14 cellular contexts compared by ENCODE assay signal in the genomic region with DNA sequence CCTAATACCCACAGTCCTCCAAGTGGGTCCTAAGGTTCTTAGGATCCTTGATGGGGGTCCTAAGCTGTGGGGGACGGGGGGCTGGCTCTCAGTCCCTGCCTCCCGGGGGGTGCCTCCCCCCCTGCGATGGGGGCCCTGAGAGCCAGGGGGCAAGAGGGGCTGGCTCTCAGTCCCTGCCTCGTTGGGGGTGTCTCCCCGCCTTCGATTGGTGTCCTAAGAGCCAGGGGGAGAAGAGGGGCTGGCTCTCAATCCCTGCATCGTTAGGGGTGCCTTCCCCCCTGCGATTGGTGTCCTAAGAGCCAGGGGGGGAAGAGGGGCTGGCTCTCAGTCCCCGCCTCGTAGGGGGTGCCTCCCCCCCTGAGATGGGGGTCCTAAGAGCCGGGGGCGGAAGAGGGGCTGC. TPM values are rescaled to one million over a fixed set of nuclear protein-coding genes. Genes with fewer than 3 reads are reported as not detected.
A peak's percentile ranks its signal among the peaks of the same experiment; 100 is the strongest.
DNase-seq lines count a peak whose midpoint lies in the region; ATAC-seq and TF ChIP-seq lines count a peak whose summit lies in the region.
"Had no signal": no experiment of that assay in that cellular context is flagged by ENCODE, and none has a peak within 500 bp of the region (broad histone marks: within the 10 kb centered on the region; RNA-seq: fewer than 3 reads in every experiment).

No MANE protein-coding gene starts in this region.

- H3K4me3 Mint-ChIP-seq in neural crest cell (peak overlapping the region; percentile 89), WTC11 (no peak overlapping the region)
- H3K4me3 Mint-ChIP-seq: CD4-positive, alpha-beta memory T cell had no signal

- POLR2A ChIA-PET in WTC11 (lab: Charles Lee), result no interaction called here

- CTCF ChIA-PET in mammary epithelial cell (lab: Charles Lee; ENCODE audit: low non-redundant PET) (no interaction called here), WTC11 (lab: Charles Lee) (interaction anchor here (1.4 kb wide), 1 partner anchor 10 kb away, joined by 3 read pairs; no protein-coding TSS in a partner anchor)

- peaks cover 37% of the 10 kb centered on the region for H3K4me1 Mint-ChIP-seq in neural crest cell
- H3K4me1 Mint-ChIP-seq in WTC11, result no peaks in the 10 kb centered on the region
- H3K4me1 Mint-ChIP-seq: CD4-positive, alpha-beta memory T cell had no signal

- intact Hi-C loops in breast epithelium (cut with DNase I; ENCODE audit: low total_unique reads), result no loop called here
- intact Hi-C loops in mammary epithelial cell (cut with micrococcal nuclease), result no loop called here
- intact Hi-C loops in sigmoid colon (cut with DNase I), result no loop called here

- H3K9me3 ChIP-seq in breast epithelium (no peaks in the 10 kb centered on the region), mammary epithelial cell (replicated peaks; ENCODE audit: insufficient read depth, low read length) (no peaks in the 10 kb centered on the region), sigmoid colon (no peaks in the 10 kb centered on the region)

- H3K36me3 Mint-ChIP-seq in neural crest cell (ENCODE audit: low read depth), result peaks cover 12% of the 10 kb centered on the region
- H3K36me3 Mint-ChIP-seq in WTC11, result peaks cover 8% of the 10 kb centered on the region

- H3K27me3 ChIP-seq in breast epithelium, result no peaks in the 10 kb centered on the region
- H3K27me3 ChIP-seq in mammary epithelial cell (ENCODE audit: insufficient read depth, low read length), result no peaks in the 10 kb centered on the region
- H3K27me3 ChIP-seq in sigmoid colon, result no peaks in the 10 kb centered on the region

- no peaks in the 10 kb centered on the region for H3K79me2 ChIP-seq in mammary epithelial cell (ENCODE audit: insufficient read depth, low read length)

- TF ChIP-seq CTCF in breast epithelium (IDR thresholded peaks at IDR 0.05), result no peak
- no peak for TF ChIP-seq CTCF in mammary epithelial cell (conservative IDR thresholded peaks at IDR 0.05 in 1 of 2, IDR thresholded peaks at IDR 0.05 in 1 of 2; ENCODE audit: extremely low read depth in 1 of 2, insufficient read depth in 1 of 2, low read depth in 1 of 2, low read length in 2 of 2)
- no peak for TF ChIP-seq CTCF in neural crest cell (conservative IDR thresholded peaks at IDR 0.05)
- no peak for TF ChIP-seq CTCF in sigmoid colon (IDR thresholded peaks at IDR 0.05)
- TF ChIP-seq CTCF in WTC11 (IDR thresholded peaks at IDR 0.05), result no peak

- H3K27me3 Mint-ChIP-seq in neural crest cell (ENCODE audit: low read depth) (peaks cover 2% of the 10 kb centered on the region), WTC11 (ENCODE audit: low read depth) (no peaks in the 10 kb centered on the region)
- H3K27me3 Mint-ChIP-seq: CD4-positive, alpha-beta memory T cell had no signal

- no peak overlapping the region for H3K4me2 ChIP-seq in mammary epithelial cell (ENCODE audit: insufficient read depth, low read depth, low read length)

- dilution Hi-C loops in mammary epithelial cell (cut with HindIII; ENCODE audit: low sequenced_read_pairs), result no loop called here

- H3K4me3 ChIP-seq in breast epithelium, result peak overlapping the region in 2 of 3 donors; percentile 48 to 70
- no peak overlapping the region for H3K4me3 ChIP-seq in mammary epithelial cell (replicated peaks in 1 of 3; ENCODE audit: insufficient read depth in 1 of 3, low read depth in 2 of 3, low read length in 3 of 3)
- no peak overlapping the region for H3K4me3 ChIP-seq in sigmoid colon

- TF ChIP-seq EP300 in sigmoid colon (IDR thresholded peaks at IDR 0.05), result no peak

- no peaks in the 10 kb centered on the region for H4K20me1 ChIP-seq in mammary epithelial cell (ENCODE audit: insufficient read depth, low read length)

- BruUV-seq in mammary epithelial cell (replicated peaks; lab: Mats Ljungman, UMichigan), result no TSS peak

- no peak for ATAC-seq in WTC11

- H3K27ac Mint-ChIP-seq in neural crest cell (ENCODE audit: unreplicated experiment) (no peak overlapping the region), WTC11 (no peak overlapping the region)
- H3K27ac Mint-ChIP-seq: CD4-positive, alpha-beta memory T cell had no signal

- H3K4me1 ChIP-seq in breast epithelium (no peaks in the 10 kb centered on the region), mammary epithelial cell (ENCODE audit: insufficient read depth, low read length) (no peaks in the 10 kb centered on the region), sigmoid colon (no peaks in the 10 kb centered on the region)

- H3K36me3 ChIP-seq in breast epithelium, result no peaks in the 10 kb centered on the region
- peaks cover 2% of the 10 kb centered on the region for H3K36me3 ChIP-seq in mammary epithelial cell (ENCODE audit: insufficient read depth, low read length)
- peaks cover 0 to 19% (median 5%) of the 10 kb centered on the region in 4 donors for H3K36me3 ChIP-seq in sigmoid colon

- H3K9ac ChIP-seq in mammary epithelial cell (ENCODE audit: insufficient read depth, low read length), result no peak overlapping the region

- TF ChIP-seq POLR2A in breast epithelium (IDR thresholded peaks at IDR 0.05), result no peak
- no peak for TF ChIP-seq POLR2A in sigmoid colon (IDR thresholded peaks at IDR 0.05)

- H2AFZ ChIP-seq in mammary epithelial cell (ENCODE audit: low read depth, low read length), result no peak overlapping the region

- H3K27ac ChIP-seq in breast epithelium (peak overlapping the region; percentile 92 to 96), mammary epithelial cell (ENCODE audit: insufficient read depth, low read depth, low read length) (no peak overlapping the region), sigmoid colon (no peak overlapping the region)

- peak in 1 of 2 donors; percentile 40 for DNase-seq in breast epithelium (ENCODE audit: low spot score in 2 of 2)
- no peak for DNase-seq in mammary epithelial cell
- no peak for DNase-seq in neural crest cell (ENCODE audit: low read depth, low spot score)
- DNase-seq in sigmoid colon, result peak; percentile 40
- DNase-seq in WTC11 (ENCODE audit: low spot score), result no peak
- no peak for DNase-seq in DMS153 treated with DMSO at 0.1 percent for 48 hours (lab: John Stamatoyannopoulos, UW; ENCODE audit: unreplicated experiment)
- DNase-seq: C1 segment of cervical spinal cord; Calu3; CD4-positive, alpha-beta memory T cell; COR-L47; DND-41; GOT3; H7; HCEC 1CT had no signal

- no peaks in the 10 kb centered on the region for H3K9me3 Mint-ChIP-seq in neural crest cell
- no peaks in the 10 kb centered on the region for H3K9me3 Mint-ChIP-seq in WTC11

- in situ Hi-C loops in mammary epithelial cell (cut with MboI; ENCODE audit: low sequenced_read_pairs in 2 of 2), result no loop called here

- WGBS in mammary epithelial cell (ENCODE audit: low coverage, missing lambda C conversion rate), result no CpG with 5 or more reads among the region's 12 CpGs
- 92% methylated on average over 12 of the region's 12 CpGs; no CpG with 5 or more reads in 1 of the 2 donors for WGBS in sigmoid colon, 2 donors

TF ChIP-seq in WTC11, 78 proteins besides CTCF, POLR2A, EP300 and RAD21 (continues in another document):
- TF ChIP-seq ZNF317 (CRISPR knock-in tag; IDR thresholded peaks at IDR 0.05; ENCODE audit: borderline replicate concordance, low read depth) (no peak), ZNF263 (CRISPR knock-in tag; IDR thresholded peaks at IDR 0.05; ENCODE audit: low read depth) (no peak), FOXK1 (CRISPR knock-in tag; IDR thresholded peaks at IDR 0.05) (no peak), E2F5 (CRISPR knock-in tag; IDR thresholded peaks at IDR 0.05) (no peak), ZBTB21 (CRISPR knock-in tag; IDR thresholded peaks at IDR 0.05; ENCODE audit: borderline replicate concordance) (no peak)
- TF ChIP-seq, protein P1, sequence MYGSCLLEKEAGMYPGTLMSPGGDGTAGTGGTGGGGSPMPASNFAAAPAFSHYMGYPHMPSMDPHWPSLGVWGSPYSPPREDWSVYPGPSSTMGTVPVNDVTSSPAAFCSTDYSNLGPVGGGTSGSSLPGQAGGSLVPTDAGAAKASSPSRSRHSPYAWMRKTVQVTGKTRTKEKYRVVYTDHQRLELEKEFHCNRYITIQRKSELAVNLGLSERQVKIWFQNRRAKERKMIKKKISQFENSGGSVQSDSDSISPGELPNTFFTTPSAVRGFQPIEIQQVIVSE (CRISPR knock-in tag; IDR thresholded peaks at IDR 0.05; ENCODE audit: borderline replicate concordance), result no peak
- TF ChIP-seq, protein P2, sequence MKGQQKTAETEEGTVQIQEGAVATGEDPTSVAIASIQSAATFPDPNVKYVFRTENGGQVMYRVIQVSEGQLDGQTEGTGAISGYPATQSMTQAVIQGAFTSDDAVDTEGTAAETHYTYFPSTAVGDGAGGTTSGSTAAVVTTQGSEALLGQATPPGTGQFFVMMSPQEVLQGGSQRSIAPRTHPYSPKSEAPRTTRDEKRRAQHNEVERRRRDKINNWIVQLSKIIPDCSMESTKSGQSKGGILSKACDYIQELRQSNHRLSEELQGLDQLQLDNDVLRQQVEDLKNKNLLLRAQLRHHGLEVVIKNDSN (CRISPR knock-in tag; IDR thresholded peaks at IDR 0.05), result no peak

RNA-seq across cellular contexts. Expression of gene SLC25A30, which starts 37.0 kb away (rescaled TPM):
- total RNA-seq in breast epithelium (10 to 100 TPM; 11.7 to 20.3 (median 14.4) TPM), mammary epithelial cell (10 to 100 TPM; 21.5 to 31.1 TPM), neural crest cell (14.0 and 15.4 TPM in 2 replicates), sigmoid colon (10 to 100 TPM in 2 of 4 donors, 1 to 10 TPM in 2; 9.1 to 15.9 (median 10.2) TPM), WTC11 (2021) (8.2 to 9.8 TPM (median 8.6 TPM) in 3 replicates)
- polyA plus RNA-seq in mammary epithelial cell (15.1 TPM), sigmoid colon (1 to 10 TPM; 5.8 to 8.4 (median 6.5) TPM)
- polyA minus RNA-seq in mammary epithelial cell, result 81.2 TPM

RNA-seq across cellular contexts. Expression of gene TPT1, which starts 40.2 kb away (rescaled TPM):
- total RNA-seq in breast epithelium (1,000 to 10,000 TPM; 3,213 to 3,932 (median 3,461) TPM), mammary epithelial cell (1,000 to 10,000 TPM; 1,890 to 3,324 TPM), neural crest cell (2,364 and 2,627 TPM in 2 replicates), sigmoid colon (1,000 to 10,000 TPM; 3,556 to 5,645 (median 4,871) TPM), WTC11 (2021) (1,861 to 2,091 TPM (median 2,076 TPM) in 3 replicates)
- polyA plus RNA-seq in mammary epithelial cell (4,455 TPM), sigmoid colon (over 10,000 TPM in 2 of 3 donors, 1,000 to 10,000 TPM in 1; 6,420 to 14,118 (median 13,579) TPM)
- polyA minus RNA-seq in mammary epithelial cell, result 1,866 TPM

Comparison
In these comparisons a context has a peak if more than half of its experiments do, and no peak if none do; other contexts are left out.
1. H3K27ac ChIP-seq: peak in breast epithelium (2 of 2); none in mammary epithelial cell (single experiment) and sigmoid colon (0 of 4).
2. H3K4me3 ChIP-seq: peak in breast epithelium (2 of 3); none in mammary epithelial cell (0 of 3) and sigmoid colon (0 of 4).